In genomic region chr9:18396102-18396728, GRCh38 we compare ENCODE assay signal across 10 cellular contexts.
A peak's percentile ranks its signal among the peaks of the same experiment; 100 is the strongest.
DNase-seq lines count a peak whose midpoint lies in the region; ATAC-seq, FAIRE-seq and TF ChIP-seq lines count a peak whose summit lies in the region.
"Had no signal": no experiment of that assay in that cellular context is flagged by ENCODE, and none has a peak within 500 bp of the region (broad histone marks: within the 10 kb centered on the region; RNA-seq: fewer than 3 reads in every experiment).

No MANE protein-coding gene starts in this region.

- TF ChIP-seq CTCF in H9 (conservative IDR thresholded peaks at IDR 0.05) (peak; percentile 58; the same call in 2 of the 3 replicates), PC-3 (conservative IDR thresholded peaks at IDR 0.05; ENCODE audit: low read depth, low read length) (0 out of 2 replicates have a peak, but pooled peaks have one; percentile 33)

- H3K79me2 ChIP-seq in H9 (ENCODE audit: insufficient read depth, low read length) (no peaks in the 10 kb centered on the region), PC-3 (ENCODE audit: low read length) (no peaks in the 10 kb centered on the region)

- H2AFZ ChIP-seq in H9 (ENCODE audit: low read length) (no peak overlapping the region), PC-3 (ENCODE audit: low read length) (no peak overlapping the region)

- H3K36me3 Mint-ChIP-seq in H9 (ENCODE audit: insufficient read depth in 1 of 3, low read depth in 3 of 3) = no peaks in the 10 kb centered on the region
- no peaks in the 10 kb centered on the region for H3K36me3 Mint-ChIP-seq in T-helper 2 cell treated with Interferon-gamma antibody and Interleukin-4, amounts not matched to agents 5 μg/mL and 100 μg/mL, for 36 hours (ENCODE audit: low read depth)

- no peaks in the 10 kb centered on the region; a peak in 1 of 4 replicates for H3K4me1 Mint-ChIP-seq in H9
- H3K4me1 Mint-ChIP-seq in T-helper 2 cell treated with Interferon-gamma antibody and Interleukin-4, amounts not matched to agents 5 μg/mL and 100 μg/mL, for 36 hours (ENCODE audit: low read depth) = no peaks in the 10 kb centered on the region

- no peak overlapping the region for H3K56ac ChIP-seq in H9 (ENCODE audit: insufficient read length, low read depth, low read length)

- H2BK20ac ChIP-seq in H9 (ENCODE audit: low read depth, low read length, poor library complexity, severe bottlenecking) = no peak overlapping the region

- H3K9me3 ChIP-seq in H9 (ENCODE audit: control insufficient read depth, low read depth, low read length) (no peaks in the 10 kb centered on the region), PC-3 (ENCODE audit: low read length) (no peaks in the 10 kb centered on the region)

- H2BK15ac ChIP-seq in H9 (ENCODE audit: low read depth, low read length) = no peak overlapping the region

- no peaks in the 10 kb centered on the region for H3K23me2 ChIP-seq in H9 (ENCODE audit: insufficient read length, low read depth, low read length, poor library complexity, severe bottlenecking)

- H3K4me1 ChIP-seq in H9 (ENCODE audit: insufficient read depth, low read length) (no peaks in the 10 kb centered on the region), PC-3 (ENCODE audit: insufficient read depth, low read length) (peaks cover 28% of the 10 kb centered on the region)

- no TSS peak for BruUV-seq in PC-3 (replicated peaks; lab: Mats Ljungman, UMichigan)

- H3K4me2 ChIP-seq in H9 (ENCODE audit: insufficient read depth, insufficient read length, low read length) (no peak overlapping the region), PC-3 (ENCODE audit: low read length) (no peak overlapping the region)

- no peak overlapping the region for H3K9ac ChIP-seq in H9 (ENCODE audit: extremely low read depth, insufficient read length, low read length)
- H3K9ac ChIP-seq in PC-3 (ENCODE audit: low read length) = no peak overlapping the region

- no peak overlapping the region for H4K5ac ChIP-seq in H9 (ENCODE audit: insufficient read length, low read depth, low read length)

- no peak overlapping the region for H3K27ac Mint-ChIP-seq in H9
- no peak overlapping the region for H3K27ac Mint-ChIP-seq in T-helper 2 cell treated with Interferon-gamma antibody and Interleukin-4, amounts not matched to agents 5 μg/mL and 100 μg/mL, for 36 hours

- no peak overlapping the region for H3K23ac ChIP-seq in H9 (ENCODE audit: insufficient read length, low read depth, low read length)

- no peaks in the 10 kb centered on the region for H3K27me3 Mint-ChIP-seq in H9 (ENCODE audit: low read depth)
- no peaks in the 10 kb centered on the region for H3K27me3 Mint-ChIP-seq in T-helper 2 cell treated with Interferon-gamma antibody and Interleukin-4, amounts not matched to agents 5 μg/mL and 100 μg/mL, for 36 hours (ENCODE audit: low read depth)

- H4K8ac ChIP-seq in H9 (replicated peaks; ENCODE audit: insufficient read length, low read depth, low read length) = no peak overlapping the region

- no peaks in the 10 kb centered on the region for H3K79me1 ChIP-seq in H9 (ENCODE audit: insufficient read depth, low read depth, low read length, poor library complexity, severe bottlenecking)

- H4K91ac ChIP-seq in H9 (ENCODE audit: insufficient read length, low read depth, low read length) = no peak overlapping the region

- H2BK12ac ChIP-seq in H9 (ENCODE audit: insufficient read length, low read depth, low read length) = no peak overlapping the region

- H3K14ac ChIP-seq in H9 (ENCODE audit: insufficient read depth, low read length) = no peak overlapping the region

- no peak overlapping the region for H2BK120ac ChIP-seq in H9 (ENCODE audit: low read depth, low read length, poor library complexity, severe bottlenecking)

- no peak overlapping the region for H3K4me3 ChIP-seq in PC-3 (ENCODE audit: low read length)

- no peak overlapping the region for H3K4ac ChIP-seq in H9 (ENCODE audit: low read depth, low read length)

- no peak overlapping the region for H2BK5ac ChIP-seq in H9 (ENCODE audit: insufficient read length, low read length)

- H3K18ac ChIP-seq in H9 (ENCODE audit: insufficient read length, low read depth, low read length) = no peak overlapping the region

- no peak overlapping the region for H3T11ph ChIP-seq in H9 (ENCODE audit: low read length)

- DNase-seq in AG08396 (ENCODE audit: low spot score) (peak; percentile 10), H9 (no peak), PC-3 (peak; percentile 29), foreskin melanocyte (peak; percentile 27), kidney glomerular epithelial cell (lab: John Stamatoyannopoulos, UW) (no peak), HTR-8/SVneo (ENCODE audit: insufficient read length, low spot score) (no peak)
- no peak for DNase-seq in T-helper 2 cell treated with Interferon-gamma antibody and Interleukin-4, amounts not matched to agents 5 μg/mL and 100 μg/mL, for 36 hours (ENCODE audit: low spot score)
- DNase-seq: stimulated activated CD4-positive, alpha-beta T cell treated with anti-CD3 and anti-CD28 coated beads, Interleukin-4, amount 100 ng/mL, for 1 hour had no signal

- no peak for FAIRE-seq in HTR-8/SVneo (lab: Jason Lieb, UNC)

- H3F3A ChIP-seq in PC-3 (ENCODE audit: low read length, unreplicated experiment) = no peaks in the 10 kb centered on the region

- no peaks in the 10 kb centered on the region for H3K9me3 Mint-ChIP-seq in H9
- H3K9me3 Mint-ChIP-seq in T-helper 2 cell treated with Interferon-gamma antibody and Interleukin-4, amounts not matched to agents 5 μg/mL and 100 μg/mL, for 36 hours = no peaks in the 10 kb centered on the region

- CTCF ChIA-PET in PC-3 (lab: Charles Lee) = no interaction called here

- H3K4me3 Mint-ChIP-seq in H9 = no peak overlapping the region
- no peak overlapping the region for H3K4me3 Mint-ChIP-seq in T-helper 2 cell treated with Interferon-gamma antibody and Interleukin-4, amounts not matched to agents 5 μg/mL and 100 μg/mL, for 36 hours

- H3K27me3 ChIP-seq in H9 (ENCODE audit: insufficient read depth, low read length) (no peaks in the 10 kb centered on the region), PC-3 (ENCODE audit: low read length) (no peaks in the 10 kb centered on the region)

- H4K20me1 ChIP-seq in H9 (ENCODE audit: control insufficient read depth, insufficient read depth, insufficient read length) (no peaks in the 10 kb centered on the region), PC-3 (ENCODE audit: low read length) (no peaks in the 10 kb centered on the region)

- ATAC-seq in PC-3 = no peak
- no peak for ATAC-seq in GM21723 (IDR thresholded peaks at IDR 0.05; ENCODE audit: unreplicated experiment)
- ATAC-seq: Right ventricle myocardium inferior had no signal

- H3K9me2 ChIP-seq in PC-3 (replicated peaks; ENCODE audit: low read length) = no peaks in the 10 kb centered on the region

- H3K27ac ChIP-seq in H9 (ENCODE audit: insufficient read length, low read depth, low read length) = no peak overlapping the region
- no peak overlapping the region for H3K27ac ChIP-seq in PC-3 (ENCODE audit: low read length)

- intact Hi-C loops in PC-3 (cut with micrococcal nuclease) = loop anchor here (10.0 kb wide), 2 partner anchors 149 to 259 kb away; no protein-coding TSS in a partner anchor

- no peak overlapping the region for H2AK5ac ChIP-seq in H9 (ENCODE audit: insufficient read length, low read length)

- H3K36me3 ChIP-seq in PC-3 (ENCODE audit: low read depth, low read length) = no peaks in the 10 kb centered on the region

- POLR2A ChIA-PET in PC-3 (lab: Charles Lee; ENCODE audit: unreplicated experiment) = no interaction called here

Comparison
In these comparisons a context has a peak if more than half of its experiments do, and no peak if none do; other contexts are left out.
1. DNase-seq: peak in AG08396 (single experiment), PC-3 (single experiment) and foreskin melanocyte (single experiment); none in H9 (single experiment), kidney glomerular epithelial cell (single experiment), HTR-8/SVneo (single experiment) and T-helper 2 cell treated with Interferon-gamma antibody and Interleukin-4, amounts not matched to agents 5 μg/mL and 100 μg/mL, for 36 hours (single experiment).